Comparison of ENCODE assay signal across 34 cellular contexts in genomic region chr17:73471924-73472323, GRCh38.
DNase-seq lines count a peak whose midpoint lies in the region; ATAC-seq, FAIRE-seq and TF ChIP-seq lines count a peak whose summit lies in the region.
"Had no signal": no experiment of that assay in that cellular context is flagged by ENCODE, and none has a peak within 500 bp of the region (broad histone marks: within the 10 kb centered on the region; RNA-seq: fewer than 3 reads in every experiment).

No MANE protein-coding gene starts in this region.

- DNase-seq in K562 (ENCODE audit: extremely low read depth in 1 of 4, low spot score in 3 of 4): no peak
- DNase-seq in osteoblast (ENCODE audit: insufficient read length, low spot score, missing footprints): peak; percentile 31
- no peak for DNase-seq in urothelium cell line (ENCODE audit: low spot score)
- DNase-seq in CD4-positive, alpha-beta T cell: no peak
- DNase-seq: 8988T; ACHN; AML-193; BE2C; C1 segment of cervical spinal cord; Caco-2; Calu3; CD4-positive, alpha-beta memory T cell; CD4-positive, CD25-positive, alpha-beta regulatory T cell; CD8-positive, alpha-beta memory T cell; CD8-positive, alpha-beta T cell; COR-L47; DMS 273 treated with DMSO at 0.1 percent for 48 hours; DMS153; DMS53; DMS79; DMS79 treated with DMSO at 0.1 percent for 48 hours; DND-41; EL had no signal

- TF ChIP-seq RAD21 in K562 (CRISPR knock-in tag; conservative IDR thresholded peaks at IDR 0.05 in 1 of 2, IDR thresholded peaks at IDR 0.05 in 1 of 2): no peak

- H3K4me1 Mint-ChIP-seq in CD4-positive, alpha-beta T cell (ENCODE audit: low read depth): no peaks in the 10 kb centered on the region
- H3K4me1 Mint-ChIP-seq: B cell; CD4-positive, CD25-positive, alpha-beta regulatory T cell had no signal

- H3K79me2 ChIP-seq in K562 (ENCODE audit: control insufficient read depth, insufficient read depth, low read length) (no peaks in the 10 kb centered on the region), osteoblast (ENCODE audit: insufficient read depth, low read length) (no peaks in the 10 kb centered on the region)

- H3K9me1 ChIP-seq in K562 (ENCODE audit: control insufficient read depth, insufficient read depth, low read length): no peaks in the 10 kb centered on the region

- TF ChIP-seq POLR2A in K562 (conservative IDR thresholded peaks at IDR 0.05): no peak

- in situ Hi-C loops in K562 (cut with MboI): no loop called here

- peaks cover 7 to 10% of the 10 kb centered on the region in 2 experiments; a peak in 4 of 5 replicates for H3K4me1 ChIP-seq in K562 (replicated peaks in 1 of 2; ENCODE audit: control insufficient read depth in 2 of 2, insufficient read depth in 2 of 2, low read length in 2 of 2)
- no peaks in the 10 kb centered on the region for H3K4me1 ChIP-seq in osteoblast (ENCODE audit: insufficient read depth, low read length)
- H3K4me1 ChIP-seq: Caco-2 had no signal

- H3K27me3 ChIP-seq in K562 (ENCODE audit: control insufficient read depth in 2 of 2, insufficient read depth in 2 of 2, low read length in 2 of 2) (peaks cover 6 to 9% of the 10 kb centered on the region in 2 experiments; a peak in 4 of 5 replicates), osteoblast (ENCODE audit: insufficient read depth, low read length) (peaks cover 4% of the 10 kb centered on the region)
- no peaks in the 10 kb centered on the region for H3K27me3 ChIP-seq in CD4-positive, alpha-beta T cell (ENCODE audit: control insufficient read depth, insufficient read depth, low read length)
- H3K27me3 ChIP-seq: BE2C; BLaER1; BLaER1 treated with 17β-estradiol and CSF1 and Interleukin-3, amounts not matched to agents 10 nM and 100 nM had no signal

- H3K36me3 ChIP-seq in K562 (ENCODE audit: control insufficient read depth, insufficient read depth, low read length): no peaks in the 10 kb centered on the region
- no peaks in the 10 kb centered on the region for H3K36me3 ChIP-seq in osteoblast (ENCODE audit: insufficient read depth, low read length)
- H3K36me3 ChIP-seq: BE2C had no signal

- intact Hi-C loops in K562 (cut with micrococcal nuclease): no loop called here
- intact Hi-C loops in CD4-positive, alpha-beta T cell (cut with DNase I, micrococcal nuclease): no loop called here

- H3K27ac ChIP-seq in K562 (ENCODE audit: extremely low read depth, low read depth, low read length) (no peak overlapping the region), osteoblast (ENCODE audit: low read depth, low read length) (no peak overlapping the region)
- H3K27ac ChIP-seq in CD4-positive, alpha-beta T cell (ENCODE audit: low read depth, low read length): no peak overlapping the region
- H3K27ac ChIP-seq: 22Rv1; A549; BLaER1; BLaER1 treated with 17β-estradiol and CSF1 and Interleukin-3, amounts not matched to agents 10 nM and 100 nM; C4-2B had no signal

- H3K4me2 ChIP-seq in K562 (ENCODE audit: insufficient read depth, low read length) (no peak overlapping the region), osteoblast (ENCODE audit: insufficient read depth, low read length) (no peak overlapping the region)
- H3K4me2 ChIP-seq: A549; BLaER1; BLaER1 treated with 17β-estradiol and CSF1 and Interleukin-3, amounts not matched to agents 10 nM and 100 nM had no signal

- CTCF ChIA-PET in K562 (lab: Yijun Ruan, JAX; ENCODE audit: low intra/inter-chr PET ratio): no interaction called here
- CTCF ChIA-PET in CD4-positive, alpha-beta T cell (lab: Charles Lee): no interaction called here

- POLR2A ChIA-PET in K562 (lab: Yijun Ruan, JAX): interaction anchor here (0.6 kb wide), 1 partner anchor 23 kb away, joined by 3 read pairs; no protein-coding TSS in a partner anchor
- POLR2A ChIA-PET in CD4-positive, alpha-beta T cell (lab: Charles Lee): interaction anchor here (0.7 kb wide), 1 partner anchor 206 kb away, joined by 3 read pairs; no protein-coding TSS in a partner anchor

- no peak overlapping the region for H3K4me3 Mint-ChIP-seq in CD4-positive, alpha-beta T cell
- H3K4me3 Mint-ChIP-seq: B cell; CD14-positive monocyte; CD4-positive, alpha-beta memory T cell; CD4-positive, CD25-positive, alpha-beta regulatory T cell; CD8-positive, alpha-beta memory T cell; CD8-positive, alpha-beta T cell had no signal

- BruUV-seq in K562 (replicated peaks; lab: Mats Ljungman, UMichigan): no TSS peak

- H2AFZ ChIP-seq in K562 (ENCODE audit: low read depth, low read length) (no peak overlapping the region), osteoblast (ENCODE audit: low read length) (no peak overlapping the region)

- FAIRE-seq in K562 (lab: Jason Lieb, UNC) (no peak), urothelium cell line (lab: Jason Lieb, UNC) (peak; percentile 90)
- FAIRE-seq: A204.1, A549, D721Med had no signal

- no peak overlapping the region for H3K9ac ChIP-seq in K562 (ENCODE audit: insufficient read depth in 1 of 2, low read depth in 2 of 2, low read length in 2 of 2)
- H3K9ac ChIP-seq: BLaER1; BLaER1 treated with 17β-estradiol and CSF1 and Interleukin-3, amounts not matched to agents 10 nM and 100 nM had no signal

- no peaks in the 10 kb centered on the region for H4K20me1 ChIP-seq in K562 (replicated peaks; ENCODE audit: control insufficient read depth, insufficient read depth, low read length)
- H4K20me1 ChIP-seq in osteoblast (ENCODE audit: insufficient read depth, low read length): no peaks in the 10 kb centered on the region

- peaks cover 4% of the 10 kb centered on the region for H3K36me3 Mint-ChIP-seq in CD4-positive, alpha-beta T cell (ENCODE audit: low read depth)
- H3K36me3 Mint-ChIP-seq: CD14-positive monocyte; CD4-positive, alpha-beta memory T cell; CD4-positive, CD25-positive, alpha-beta regulatory T cell; CD8-positive, alpha-beta memory T cell had no signal

- H3K27me3 Mint-ChIP-seq in CD4-positive, alpha-beta T cell: no peaks in the 10 kb centered on the region
- H3K27me3 Mint-ChIP-seq: B cell had no signal

- no peak for ATAC-seq in K562
- ATAC-seq in CD4-positive, alpha-beta T cell (ENCODE audit: poor library complexity): no peak
- ATAC-seq in HG02973 (IDR thresholded peaks at IDR 0.05; ENCODE audit: unreplicated experiment): no peak
- no peak for ATAC-seq in GM18868 (IDR thresholded peaks at IDR 0.05; ENCODE audit: unreplicated experiment)
- ATAC-seq: A549; CD8-positive, alpha-beta T cell had no signal

- H3K9me3 Mint-ChIP-seq in CD4-positive, alpha-beta T cell: no peaks in the 10 kb centered on the region
- H3K9me3 Mint-ChIP-seq: CD8-positive, alpha-beta memory T cell; CD8-positive, alpha-beta T cell had no signal

- H3K9me3 ChIP-seq in K562 (replicated peaks; ENCODE audit: control insufficient read depth, insufficient read depth, low read depth, low read length) (no peaks in the 10 kb centered on the region; the same call in 1 of the 2 replicates), osteoblast (ENCODE audit: low read depth, low read length) (no peaks in the 10 kb centered on the region)
- no peaks in the 10 kb centered on the region for H3K9me3 ChIP-seq in CD4-positive, alpha-beta T cell (ENCODE audit: control insufficient read depth, low read length)
- H3K9me3 ChIP-seq: BE2C had no signal

- no peak for TF ChIP-seq CTCF in K562 (IDR thresholded peaks at IDR 0.05 in 2 of 3, conservative IDR thresholded peaks at IDR 0.05 in 1 of 3; ENCODE audit: insufficient read depth in 2 of 3, low read depth in 1 of 3, low read length in 3 of 3)
- no peak for TF ChIP-seq CTCF in osteoblast (IDR thresholded peaks at IDR 0.05; ENCODE audit: extremely low read depth, low read depth, low read length)
- no peak for TF ChIP-seq CTCF in CD4-positive, alpha-beta T cell (IDR thresholded peaks at IDR 0.05)

- WGBS in K562 (ENCODE audit: insufficient coverage, low coverage, missing lambda C conversion rate): 17% methylated on average over 12 of the region's 12 CpGs

- H3K27ac Mint-ChIP-seq in CD4-positive, alpha-beta T cell: no peak overlapping the region
- H3K27ac Mint-ChIP-seq: B cell; CD14-positive monocyte; CD4-positive, alpha-beta memory T cell; CD4-positive, CD25-positive, alpha-beta regulatory T cell; CD8-positive, alpha-beta memory T cell; CD8-positive, alpha-beta T cell had no signal

- no peak overlapping the region for H3K4me3 ChIP-seq in K562
- no peak overlapping the region for H3K4me3 ChIP-seq in osteoblast (ENCODE audit: insufficient read depth, low read length)
- H3K4me3 ChIP-seq: A549; BLaER1; BLaER1 treated with 17β-estradiol and CSF1 and Interleukin-3, amounts not matched to agents 10 nM and 100 nM had no signal

- TF ChIP-seq EP300 in K562 (IDR thresholded peaks at IDR 0.05; ENCODE audit: low read length): no peak

TF ChIP-seq in K562, 482 proteins besides CTCF, POLR2A, EP300 and RAD21:
- TF ChIP-seq FUS (optimal IDR thresholded peaks at IDR 0.05; ENCODE audit: low read depth, low read length) (no peak), RAD51 (IDR thresholded peaks at IDR 0.05; ENCODE audit: borderline replicate concordance, low read depth) (no peak), CHD4 (IDR thresholded peaks at IDR 0.05; ENCODE audit: insufficient read depth, insufficient replicate concordance, low read depth, low read length, poor library complexity, severe bottlenecking) (no peak), NCOR1 (IDR thresholded peaks at IDR 0.05) (no peak), NR2C1 (IDR thresholded peaks at IDR 0.05) (no peak), NR2C1 (tag; IDR thresholded peaks at IDR 0.05) (0 out of 2 replicates have a peak, but pooled peaks have one; percentile 42), ZNF707 (CRISPR knock-in tag; conservative IDR thresholded peaks at IDR 0.05) (no peak), NR2C2 (CRISPR knock-in tag; IDR thresholded peaks at IDR 0.05) (no peak), NR2C2 (tag; IDR thresholded peaks at IDR 0.05) (0 out of 2 replicates have a peak, but pooled peaks have one; percentile 37), SMARCE1 (IDR thresholded peaks at IDR 0.05) (no peak), ZNF766 (CRISPR knock-in tag; conservative IDR thresholded peaks at IDR 0.05) (no peak), U2AF2 (optimal IDR thresholded peaks at IDR 0.05; ENCODE audit: low read depth, low read length) (no peak), CCNT2 (IDR thresholded peaks at IDR 0.05; ENCODE audit: borderline replicate concordance, extremely low read depth, insufficient read length, low read depth, low read length) (no peak), TAL1 (IDR thresholded peaks at IDR 0.05) (no peak), KDM5B (IDR thresholded peaks at IDR 0.05; ENCODE audit: insufficient replicate concordance, low read depth, low read length) (no peak), SMARCB1 (IDR thresholded peaks at IDR 0.05; ENCODE audit: insufficient read length, low read depth) (no peak), GABPA (tag; conservative IDR thresholded peaks at IDR 0.05; ENCODE audit: low read depth) (no peak), ZFX (CRISPR knock-in tag; IDR thresholded peaks at IDR 0.05) (no peak), ZNF217 (CRISPR knock-in tag; IDR thresholded peaks at IDR 0.05) (no peak)
